In genomic region chr14:24268225-24268624, GRCh38 we compare ENCODE assay signal across 25 cellular contexts.
"Had no signal": no experiment of that assay in that cellular context is flagged by ENCODE, and none has a peak within 500 bp of the region (broad histone marks: within the 10 kb centered on the region; RNA-seq: fewer than 3 reads in every experiment).

No MANE protein-coding gene starts in this region.

- H3K4me1 ChIP-seq: prostate gland had no signal

- H3K27ac ChIP-seq: neutrophil, pancreas, prostate gland, right lobe of liver, sigmoid colon, stomach, thoracic aorta, thyroid gland, tibial nerve, upper lobe of left lung, vagina had no signal

- H3K4me3 ChIP-seq: pancreas, prostate gland, right lobe of liver, sigmoid colon, stomach, thoracic aorta, thyroid gland, tibial nerve, upper lobe of left lung, vagina had no signal

- DNase-seq: naive thymus-derived CD8-positive, alpha-beta T cell; nephron progenitor cell; nucleus accumbens; sigmoid colon; small intestine; stimulated activated CD4-positive, alpha-beta T cell treated with anti-CD3 and anti-CD28 coated beads, Interleukin-15, amount 100 ng/mL, for 24 hours; stimulated activated CD4-positive, alpha-beta T cell treated with anti-CD3 and anti-CD28 coated beads, Interleukin-2, amount 100 ng/mL, for 24 hours; stimulated activated CD4-positive, alpha-beta T cell treated with anti-CD3 and anti-CD28 coated beads, Interleukin-2, amount 100 ng/mL, for 48 hours; stimulated activated CD4-positive, alpha-beta T cell treated with anti-CD3 and anti-CD28 coated beads, Interleukin-4, amount 100 ng/mL, for 24 hours; stimulated activated naive B cell treated with anti-CD40 and anti-IgM and Interleukin-4, amounts not matched to agents 10 μg/mL and 1 μg/mL and 100 μg/mL, for 72 hours; stimulated activated naive CD4-positive, alpha-beta T cell treated with Interleukin-2 at 50 U/mL for 16 hours; stomach; thyroid gland had no signal

- ATAC-seq: naive thymus-derived CD8-positive, alpha-beta T cell; natural killer cell treated with Interleukin-12 subunit alpha and Interleukin-12 subunit beta and Interleukin-15 and Interleukin-18, amount 100 ng/mL, for 72 hours; pancreas; right cardiac atrium; right lobe of liver; stimulated activated effector memory CD8-positive, alpha-beta T cell treated with anti-CD3 and anti-CD28 coated beads, Interleukin-12 subunit alpha, Interleukin-12 subunit beta, amount 100 ng/mL, for 72 hours; stimulated activated naive B cell treated with anti-CD40 and anti-IgM and Interleukin-4, amounts not matched to agents 10 μg/mL and 1 μg/mL and 100 μg/mL, for 72 hours had no signal

- H3K9me3 ChIP-seq: neutrophil, pancreas, prostate gland, right lobe of liver, sigmoid colon, stomach, thoracic aorta, thyroid gland, tibial nerve, upper lobe of left lung, vagina had no signal

- FAIRE-seq: pancreas, small intestine, urothelium cell line had no signal
